ENCODE assay signal across 20 cellular contexts in genomic region chrX:140507982-140508305, GRCh38. TPM values are rescaled to one million over a fixed set of nuclear protein-coding genes. Genes with fewer than 3 reads are reported as not detected.
DNase-seq lines count a peak whose midpoint lies in the region; ATAC-seq, FAIRE-seq and TF ChIP-seq lines count a peak whose summit lies in the region.
"Had no signal": no experiment of that assay in that cellular context is flagged by ENCODE, and none has a peak within 500 bp of the region (broad histone marks: within the 10 kb centered on the region; RNA-seq: fewer than 3 reads in every experiment).

No MANE protein-coding gene starts in this region.

- DNase-seq in retinal pigment epithelial cell (ENCODE audit: low read depth) (no peak), urothelium cell line (ENCODE audit: low spot score) (no peak), BE2C (no peak)
- DNase-seq in activated naive CD4-positive, alpha-beta T cell treated with Interleukin-2 at 50 U/mL for 16 hours: no peak
- DNase-seq: activated CD4-positive, alpha-beta T cell treated with anti-CD3 and anti-CD28 coated beads, Interleukin-2, amount 10 ng/mL, durations not matched to agents 7 days and 5 days; Caco-2; cerebellar nuclear complex; esophagus squamous epithelium; kidney glomerular epithelial cell; NCI-H526; ovary; stimulated activated CD4-positive, alpha-beta T cell treated with anti-CD3 and anti-CD28 coated beads, Interleukin-4, amount 100 ng/mL, for 4 hours; stimulated activated naive CD8-positive, alpha-beta T cell treated with anti-CD3 and anti-CD28 coated beads, Interleukin-15, amount 100 ng/mL, for 72 hours had no signal

- peaks cover 95% of the 10 kb centered on the region for H3K27me3 ChIP-seq in iPS-20b (ENCODE audit: insufficient read depth, low read length)
- H3K27me3 ChIP-seq in BE2C: peaks cover 66% of the 10 kb centered on the region
- H3K27me3 ChIP-seq: ovary had no signal

- ATAC-seq in HG03159 (IDR thresholded peaks at IDR 0.05; ENCODE audit: unreplicated experiment): no peak
- ATAC-seq: stimulated activated naive CD8-positive, alpha-beta T cell treated with anti-CD3 and anti-CD28 coated beads, Interleukin-15, amount 100 ng/mL, for 72 hours had no signal

- FAIRE-seq in urothelium cell line (lab: Jason Lieb, UNC): no peak
- FAIRE-seq: GM12891 had no signal

- H3K9me3 ChIP-seq in HEK293 (ENCODE audit: control insufficient read depth, insufficient read depth, low read depth, low read length): no peaks in the 10 kb centered on the region
- no peaks in the 10 kb centered on the region for H3K9me3 ChIP-seq in iPS-20b (ENCODE audit: insufficient read depth, low read depth, low read length)
- no peaks in the 10 kb centered on the region for H3K9me3 ChIP-seq in BE2C
- H3K9me3 ChIP-seq: Caco-2, ovary, SJSA1 had no signal

- H3K4me3 ChIP-seq in HEK293 (ENCODE audit: low read depth, low read length) (peak overlapping the region; percentile 33), iPS-20b (ENCODE audit: low read length) (peak overlapping the region; percentile 69; the same call in 1 of the 2 replicates), retinal pigment epithelial cell (ENCODE audit: low read length) (no peak overlapping the region), BE2C (ENCODE audit: low read depth, low read length) (no peak overlapping the region)
- H3K4me3 ChIP-seq: esophagus squamous epithelium, HAP-1, ovary, SJSA1 had no signal

- TF ChIP-seq CTCF in HEK293 (tag by site-specific recombination; IDR thresholded peaks at IDR 0.05) (peak; percentile 64), VCaP (conservative IDR thresholded peaks at IDR 0.05) (peak; percentile 69), retinal pigment epithelial cell (conservative IDR thresholded peaks at IDR 0.05; ENCODE audit: low read depth, low read length) (peak; percentile 61), BE2C (IDR thresholded peaks at IDR 0.05; ENCODE audit: low read depth, low read length) (no peak)

- POLR2A ChIA-PET in HEK293 (lab: Yijun Ruan, JAX): interaction anchor here (0.6 to 1.7 kb wide), 8 partner anchors 9 to 451 kb away, joined by 3 to 10 read pairs (median 4); no protein-coding TSS in a partner anchor

- CTCF ChIA-PET in HEK293 (lab: Yijun Ruan, JAX): interaction anchor here (0.5 to 2.7 kb wide), 32 partner anchors 14 to 1021 kb away, joined by 3 to 29 read pairs (median 4); no protein-coding TSS in a partner anchor

- H3K36me3 ChIP-seq in HEK293 (ENCODE audit: control insufficient read depth in 2 of 2, insufficient read depth in 1 of 2, low read length in 2 of 2): no peaks in the 10 kb centered on the region
- no peaks in the 10 kb centered on the region for H3K36me3 ChIP-seq in iPS-20b (ENCODE audit: insufficient read depth, low read depth, low read length)
- H3K36me3 ChIP-seq in BE2C: no peaks in the 10 kb centered on the region
- H3K36me3 ChIP-seq: esophagus squamous epithelium, HAP-1, ovary, SJSA1 had no signal

- H3K27ac ChIP-seq in HEK293 (ENCODE audit: extremely low read depth, low read depth, low read length): peak overlapping the region; percentile 91
- H3K27ac ChIP-seq in VCaP: no peak overlapping the region
- H3K27ac ChIP-seq in iPS-20b (ENCODE audit: low read length): no peak overlapping the region
- H3K27ac ChIP-seq: esophagus squamous epithelium, ovary, SJSA1 had no signal

- H3K9ac ChIP-seq in iPS-20b (ENCODE audit: low read depth, low read length): no peak overlapping the region

- H3K4me1 ChIP-seq in HEK293 (ENCODE audit: control insufficient read depth, insufficient read depth, low read length): peaks cover 6% of the 10 kb centered on the region; the same call in 1 of the 2 replicates
- H3K4me1 ChIP-seq in iPS-20b (ENCODE audit: insufficient read depth, low read length): peaks cover 14% of the 10 kb centered on the region
- no peaks in the 10 kb centered on the region for H3K4me1 ChIP-seq in BE2C
- H3K4me1 ChIP-seq: Caco-2 had no signal

TF ChIP-seq in HEK293, 187 proteins besides CTCF, POLR2A, EP300 and RAD21:
- TF ChIP-seq ZNF610 (tag by site-specific recombination; IDR thresholded peaks at IDR 0.05; ENCODE audit: borderline replicate concordance): 0 out of 2 replicates have a peak, but pooled peaks have one; percentile 21
- peak; percentile 24; the same call in 1 of the 2 replicates for TF ChIP-seq ZNF398 (tag by site-specific recombination; IDR thresholded peaks at IDR 0.05)
- TF ChIP-seq ZBTB8A (tag by site-specific recombination; IDR thresholded peaks at IDR 0.05): peak; percentile 19; the same call in 1 of the 2 replicates
- TF ChIP-seq HOXA7 (CRISPR knock-in tag; IDR thresholded peaks at IDR 0.05; ENCODE audit: borderline replicate concordance): no peak
- peak; percentile 70 for TF ChIP-seq ZNF654 (tag by site-specific recombination; IDR thresholded peaks at IDR 0.05; ENCODE audit: low read depth)
- peak; percentile 64; the same call in 1 of the 2 replicates for TF ChIP-seq ZBTB6 (tag by site-specific recombination; IDR thresholded peaks at IDR 0.05)
- TF ChIP-seq RBAK (tag by site-specific recombination; IDR thresholded peaks at IDR 0.05): no peak
- TF ChIP-seq ZBTB17 (tag by site-specific recombination; IDR thresholded peaks at IDR 0.05): 0 out of 2 replicates have a peak, but pooled peaks have one; percentile 59
- TF ChIP-seq ZXDB (tag by site-specific recombination; IDR thresholded peaks at IDR 0.05): no peak

RNA-seq across cellular contexts. Expression of gene SOX3, which starts 3.1 kb away (rescaled TPM):
- not detected for polyA plus RNA-seq in BE2C (2012; ENCODE audit: insufficient read depth, insufficient read length, low read depth)

Comparison
In these comparisons a context has a peak if more than half of its experiments do, and no peak if none do; other contexts are left out.
1. H3K4me3 ChIP-seq: peak in HEK293 (single experiment) and iPS-20b (single experiment); none in retinal pigment epithelial cell (single experiment) and BE2C (single experiment).